ENCODE assay signal across 26 cellular contexts in the genomic region with DNA sequence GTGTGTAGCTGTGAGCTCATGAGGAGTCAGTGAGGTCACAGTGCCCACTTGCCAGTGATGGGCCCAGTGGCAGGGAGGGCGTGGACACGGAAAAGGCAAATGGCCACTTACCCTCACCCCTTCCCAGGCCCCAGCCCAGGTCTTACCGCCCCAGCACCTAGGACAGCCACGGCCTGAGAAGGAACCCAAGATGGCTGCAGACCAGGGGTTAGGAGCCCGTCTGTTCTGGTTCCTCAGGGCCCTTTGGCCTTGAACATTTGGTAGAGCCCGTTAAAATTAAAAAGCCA.
DNase-seq lines count a peak whose midpoint lies in the region; ATAC-seq, FAIRE-seq and TF ChIP-seq lines count a peak whose summit lies in the region.
"Had no signal": no experiment of that assay in that cellular context is flagged by ENCODE, and none has a peak within 500 bp of the region (broad histone marks: within the 10 kb centered on the region; RNA-seq: fewer than 3 reads in every experiment).

No MANE protein-coding gene starts in this region.

- H2AFZ ChIP-seq in HepG2 (ENCODE audit: low read length) (no peak overlapping the region), H1 (ENCODE audit: low read length) (no peak overlapping the region), MM.1S (ENCODE audit: low read length) (no peak overlapping the region)
- H2AFZ ChIP-seq: GM23338 had no signal

- H2BK5ac ChIP-seq in H1 (ENCODE audit: low read depth, low read length) = no peak overlapping the region

- intact Hi-C loops in right lobe of liver (cut with DNase I) = loop anchor here (10.0 kb wide), 2 partner anchors 83 to 163 kb away; a partner anchor contains a TSS
- intact Hi-C loops in HepG2 (cut with micrococcal nuclease; ENCODE audit: unreplicated experiment) = loop anchor here (5.0 kb wide), 1 partner anchor 186 kb away; no protein-coding TSS in a partner anchor
- intact Hi-C loops in sigmoid colon (cut with DNase I) = loop anchor here (5.0 to 10.0 kb wide), 3 partner anchors 93 to 186 kb away; no protein-coding TSS in a partner anchor
- intact Hi-C loops in aorta (cut with DNase I) = loop anchor here (5.0 kb wide), 3 partner anchors 36 to 186 kb away; no protein-coding TSS in a partner anchor
- intact Hi-C loops in esophagus squamous epithelium (cut with DNase I) = loop anchor here (5.0 kb wide), 1 partner anchor 166 kb away; no protein-coding TSS in a partner anchor

- H3K9ac ChIP-seq in HepG2 (ENCODE audit: insufficient read depth, low read depth, low read length) (no peak overlapping the region), H1 (replicated peaks in 1 of 4; ENCODE audit: extremely low read depth in 1 of 4, low read depth in 3 of 4, low read length in 3 of 4) (no peak overlapping the region), MM.1S (ENCODE audit: low read length) (no peak overlapping the region)
- H3K9ac ChIP-seq: BLaER1 treated with 17β-estradiol and CSF1 and Interleukin-3, amounts not matched to agents 10 nM and 100 nM had no signal

- no TSS peak for BruUV-seq in HepG2 (replicated peaks; lab: Mats Ljungman, UMichigan)

- H3K4me1 ChIP-seq in right lobe of liver = peaks cover 0 to 58% (median 13%) of the 10 kb centered on the region in 4 donors
- H3K4me1 ChIP-seq in HepG2 (ENCODE audit: insufficient read depth, low read length) = peaks cover 13% of the 10 kb centered on the region
- peaks cover 0 to 2% (median 0%) of the 10 kb centered on the region in 4 experiments; a peak in 3 of 7 replicates for H3K4me1 ChIP-seq in H1 (replicated peaks in 1 of 4; ENCODE audit: control insufficient read depth in 3 of 4, insufficient read depth in 4 of 4, low read length in 3 of 4)
- no peaks in the 10 kb centered on the region for H3K4me1 ChIP-seq in sigmoid colon
- H3K4me1 ChIP-seq in aorta (ENCODE audit: control insufficient read depth in 1 of 2, insufficient read depth in 2 of 2, low read length in 2 of 2) = no peaks in the 10 kb centered on the region
- H3K4me1 ChIP-seq in esophagus squamous epithelium = no peaks in the 10 kb centered on the region
- no peaks in the 10 kb centered on the region for H3K4me1 ChIP-seq in MM.1S (ENCODE audit: low read length)
- H3K4me1 ChIP-seq: Caco-2, Peyer's patch, SJCRH30 had no signal

- peaks cover 0 to 11% (median 6%) of the 10 kb centered on the region in 4 donors for H3K36me3 ChIP-seq in right lobe of liver
- H3K36me3 ChIP-seq in HepG2 (replicated peaks in 1 of 2; ENCODE audit: control insufficient read depth in 1 of 2, insufficient read depth in 2 of 2, low read length in 2 of 2) = peaks cover 13 to 18% of the 10 kb centered on the region in 2 experiments; a peak in 4 of 5 replicates
- no peaks in the 10 kb centered on the region for H3K36me3 ChIP-seq in H1 (ENCODE audit: control insufficient read depth in 2 of 4, insufficient read depth in 4 of 4, low read length in 3 of 4)
- peaks cover 0 to 22% (median 3%) of the 10 kb centered on the region in 4 donors for H3K36me3 ChIP-seq in sigmoid colon
- no peaks in the 10 kb centered on the region for H3K36me3 ChIP-seq in aorta (ENCODE audit: control insufficient read depth in 1 of 2, insufficient read depth in 2 of 2, low read length in 1 of 2)
- H3K36me3 ChIP-seq in esophagus squamous epithelium = peaks cover 0 to 18% (median 0%) of the 10 kb centered on the region in 3 donors
- H3K36me3 ChIP-seq in MM.1S (replicated peaks; ENCODE audit: insufficient read depth, low read length) = no peaks in the 10 kb centered on the region
- H3K36me3 ChIP-seq: BLaER1 treated with 17β-estradiol and CSF1 and Interleukin-3, amounts not matched to agents 10 nM and 100 nM; SJCRH30 had no signal

- H3K9me3 ChIP-seq in right lobe of liver (no peaks in the 10 kb centered on the region), HepG2 (ENCODE audit: low read length) (no peaks in the 10 kb centered on the region), H1 (ENCODE audit: insufficient read depth in 2 of 2, low read depth in 1 of 2, low read length in 1 of 2) (no peaks in the 10 kb centered on the region), sigmoid colon (no peaks in the 10 kb centered on the region), aorta (ENCODE audit: control insufficient read depth, low read length) (no peaks in the 10 kb centered on the region), esophagus squamous epithelium (no peaks in the 10 kb centered on the region), MM.1S (replicated peaks; ENCODE audit: insufficient read depth, low read length) (no peaks in the 10 kb centered on the region)
- H3K9me3 ChIP-seq: BLaER1 treated with 17β-estradiol and CSF1 and Interleukin-3, amounts not matched to agents 10 nM and 100 nM; Caco-2; Peyer's patch; SJCRH30 had no signal

- H4K8ac ChIP-seq in H1 (ENCODE audit: extremely low read depth, insufficient read depth, low read length) = no peak overlapping the region

- peak overlapping the region; percentile 33 for H3K4ac ChIP-seq in H1 (replicated peaks; ENCODE audit: insufficient read length, low read depth, low read length)

- no peak overlapping the region for H2BK12ac ChIP-seq in H1 (ENCODE audit: low read depth, low read length)

- TF ChIP-seq CTCF in right lobe of liver (IDR thresholded peaks at IDR 0.05) (no peak), HepG2 (CRISPR knock-in tag; IDR thresholded peaks at IDR 0.05) (no peak), H1 (IDR thresholded peaks at IDR 0.05; ENCODE audit: control extremely low read depth in 1 of 3, insufficient read depth in 1 of 3, low read depth in 1 of 3, low read length in 3 of 3) (no peak), sigmoid colon (IDR thresholded peaks at IDR 0.05) (no peak), esophagus squamous epithelium (IDR thresholded peaks at IDR 0.05) (no peak), MM.1S (IDR thresholded peaks at IDR 0.05; ENCODE audit: low read length) (no peak)

- TF ChIP-seq EP300 in HepG2 (IDR thresholded peaks at IDR 0.05; ENCODE audit: low read depth in 2 of 2, low read length in 2 of 2) (no peak), HepG2 (CRISPR knock-in tag; IDR thresholded peaks at IDR 0.05; ENCODE audit: borderline replicate concordance) (no peak), H1 (IDR thresholded peaks at IDR 0.05; ENCODE audit: borderline replicate concordance in 1 of 2, low read depth in 2 of 2, low read length in 2 of 2) (no peak), sigmoid colon (IDR thresholded peaks at IDR 0.05) (no peak)

- H3K27ac ChIP-seq in right lobe of liver (peak overlapping the region in 1 of 3 donors; percentile 83), HepG2 (ENCODE audit: extremely low read length, insufficient read depth, low read length) (no peak overlapping the region), H1 (ENCODE audit: low read depth, low read length) (no peak overlapping the region), sigmoid colon (no peak overlapping the region), aorta (ENCODE audit: low read depth in 1 of 2, low read length in 2 of 2) (no peak overlapping the region), esophagus squamous epithelium (no peak overlapping the region), MM.1S (ENCODE audit: low read length) (no peak overlapping the region)
- H3K27ac ChIP-seq: BLaER1 treated with 17β-estradiol and CSF1 and Interleukin-3, amounts not matched to agents 10 nM and 100 nM; Peyer's patch; SJCRH30 had no signal

- H4K5ac ChIP-seq in H1 (ENCODE audit: insufficient read length, low read depth, low read length) = no peak overlapping the region

- no peak overlapping the region for H3K18ac ChIP-seq in H1 (ENCODE audit: extremely low read depth, low read length)

- ATAC-seq in right lobe of liver (no peak), HepG2 (no peak), aorta (ENCODE audit: low FRiP score) (no peak)
- ATAC-seq: HCT116 had no signal

- TF ChIP-seq RAD21 in HepG2 (CRISPR knock-in tag; IDR thresholded peaks at IDR 0.05) (no peak), H1 (IDR thresholded peaks at IDR 0.05 in 1 of 2, conservative IDR thresholded peaks at IDR 0.05 in 1 of 2; ENCODE audit: low read depth in 2 of 2, low read length in 2 of 2) (no peak)

- H3K4me3 ChIP-seq in right lobe of liver (no peak overlapping the region), HepG2 (replicated peaks in 1 of 3; ENCODE audit: insufficient read depth in 1 of 3, low read depth in 2 of 3, low read length in 3 of 3) (no peak overlapping the region), H1 (ENCODE audit: extremely low read depth in 1 of 4, insufficient read depth in 2 of 4, low read depth in 3 of 4, low read length in 4 of 4) (no peak overlapping the region), sigmoid colon (no peak overlapping the region), aorta (ENCODE audit: low read length in 2 of 2) (no peak overlapping the region), esophagus squamous epithelium (no peak overlapping the region), MM.1S (ENCODE audit: low read length) (no peak overlapping the region)
- H3K4me3 ChIP-seq: BLaER1 treated with 17β-estradiol and CSF1 and Interleukin-3, amounts not matched to agents 10 nM and 100 nM; GM23338; Peyer's patch; SJCRH30 had no signal

- H3K27me3 ChIP-seq in right lobe of liver = no peaks in the 10 kb centered on the region
- no peaks in the 10 kb centered on the region for H3K27me3 ChIP-seq in HepG2 (ENCODE audit: control insufficient read depth in 1 of 2, insufficient read depth in 2 of 2, low read length in 2 of 2)
- no peaks in the 10 kb centered on the region; a peak in 3 of 7 replicates for H3K27me3 ChIP-seq in H1 (replicated peaks in 1 of 4; ENCODE audit: control insufficient read depth in 3 of 4, extremely low read depth in 1 of 4, insufficient read depth in 3 of 4, low read length in 3 of 4)
- no peaks in the 10 kb centered on the region for H3K27me3 ChIP-seq in sigmoid colon
- H3K27me3 ChIP-seq in aorta (ENCODE audit: control insufficient read depth in 1 of 2, insufficient read depth in 2 of 2, low read length in 1 of 2) = no peaks in the 10 kb centered on the region
- no peaks in the 10 kb centered on the region for H3K27me3 ChIP-seq in esophagus squamous epithelium
- no peaks in the 10 kb centered on the region for H3K27me3 ChIP-seq in MM.1S (replicated peaks; ENCODE audit: insufficient read depth, low read length)
- H3K27me3 ChIP-seq: BLaER1 treated with 17β-estradiol and CSF1 and Interleukin-3, amounts not matched to agents 10 nM and 100 nM; Peyer's patch; SJCRH30 had no signal

- H3K9me2 ChIP-seq in MM.1S (replicated peaks; ENCODE audit: insufficient read depth, low read length) = no peaks in the 10 kb centered on the region

- H2BK20ac ChIP-seq in H1 (ENCODE audit: low read length) = no peak overlapping the region

- TF ChIP-seq POLR2A in right lobe of liver (IDR thresholded peaks at IDR 0.05) = no peak
- no peak for TF ChIP-seq POLR2A in HepG2 (IDR thresholded peaks at IDR 0.05; ENCODE audit: insufficient read depth in 1 of 2, low read depth in 2 of 2, low read length in 2 of 2)
- TF ChIP-seq POLR2A in H1 (IDR thresholded peaks at IDR 0.05; ENCODE audit: control extremely low read depth in 1 of 2, low read depth in 2 of 2, low read length in 2 of 2) = no peak
- no peak for TF ChIP-seq POLR2A in sigmoid colon (IDR thresholded peaks at IDR 0.05)
- no peak for TF ChIP-seq POLR2A in esophagus squamous epithelium (IDR thresholded peaks at IDR 0.05)

- no peak overlapping the region for H2AK5ac ChIP-seq in H1 (ENCODE audit: low read depth, low read length)

- CTCF ChIA-PET in HepG2 (lab: Yijun Ruan, JAX; ENCODE audit: low intra/inter-chr PET ratio, low total read pairs) = no interaction called here
- CTCF ChIA-PET in H1 (lab: Charles Lee; ENCODE audit: partially characterized antibody) = interaction anchor here (1.0 to 9.0 kb wide), 32 partner anchors 7 to 221 kb away, joined by 3 to 86 read pairs (median 5); no protein-coding TSS in a partner anchor

- H3K23ac ChIP-seq in H1 (ENCODE audit: insufficient read length) = no peak overlapping the region

- DNase-seq in right lobe of liver (peak in 2 of 3 donors; percentile 27 to 39), HepG2 (ENCODE audit: low spot score) (no peak), H1 (ENCODE audit: low read depth in 1 of 2, low spot score in 2 of 2) (peak in 1 of 2 experiments; percentile 35), sigmoid colon (peak; percentile 40), aorta (peak; percentile 37 to 49), esophagus squamous epithelium (lab: John Stamatoyannopoulos, UW) (no peak), A172 (ENCODE audit: low spot score) (no peak), MM.1S (no peak)
- DNase-seq: ACHN; Caco-2; CD4-positive, alpha-beta memory T cell; KG1; MV-4-11; NCI-H1105 treated with DMSO at 0.1 percent for 48 hours; NCI-H1694; NCI-H2081; NCI-H2171; NCI-H345; NCI-H524 treated with DMSO at 0.1 percent for 48 hours; NCI-H82; SJCRH30 had no signal

- H3K79me2 ChIP-seq in HepG2 (ENCODE audit: insufficient read depth, low read length) = no peaks in the 10 kb centered on the region
- no peaks in the 10 kb centered on the region for H3K79me2 ChIP-seq in H1 (ENCODE audit: control insufficient read depth in 1 of 2, insufficient read depth in 2 of 2, low read length in 2 of 2)
- H3K79me2 ChIP-seq in MM.1S (ENCODE audit: low read length) = no peaks in the 10 kb centered on the region

- no peaks in the 10 kb centered on the region for H3F3A ChIP-seq in MM.1S (ENCODE audit: insufficient read depth, low read length)

- H3K4me2 ChIP-seq in HepG2 (ENCODE audit: low read depth, low read length) (no peak overlapping the region), H1 (ENCODE audit: insufficient read depth in 1 of 2, low read depth in 2 of 2, low read length in 2 of 2) (no peak overlapping the region), MM.1S (ENCODE audit: low read depth, low read length) (no peak overlapping the region)
- H3K4me2 ChIP-seq: GM23338 had no signal

- in situ Hi-C loops in HepG2 (cut with HindIII; ENCODE audit: extremely low pct_ligation_motif_present, low pct_unique_long_range_greater_than_20kb) = loop anchor here (5.0 kb wide), 2 partner anchors 76 to 166 kb away; no protein-coding TSS in a partner anchor

- no peak overlapping the region for H4K91ac ChIP-seq in H1 (replicated peaks; ENCODE audit: insufficient read length, low read length)

- no peaks in the 10 kb centered on the region for H3K23me2 ChIP-seq in H1 (ENCODE audit: low read depth, low read length)

- no peak overlapping the region; the same call in 1 of the 2 replicates for H2BK15ac ChIP-seq in H1 (ENCODE audit: low read length)

- H3K56ac ChIP-seq in H1 (replicated peaks; ENCODE audit: insufficient read length, low read depth, low read length) = no peak overlapping the region

- WGBS in right lobe of liver (ENCODE audit: insufficient coverage, low coverage, low lambda C conversion rate, missing lambda C conversion rate) = 80% methylated on average over 2 of the region's 6 CpGs
- 96% methylated on average over 6 of the region's 6 CpGs for WGBS in HepG2 (ENCODE audit: low lambda C conversion rate)
- WGBS in H1 (ENCODE audit: extremely low coverage in 1 of 2, insufficient coverage in 1 of 2, insufficient read length in 1 of 2, insufficient replicate concordance in 2 of 2, low coverage in 1 of 2, low lambda C conversion rate in 2 of 2, missing lambda C conversion rate in 1 of 2), 2 experiments = 95% methylated on average over 6 of the region's 6 CpGs; no CpG with 5 or more reads in 1 of the 2 experiments
- WGBS in sigmoid colon, 2 donors = 94 to 95% methylated on average over 6 of the region's 6 CpGs
- WGBS in aorta, 2 donors = 95 to 100% methylated on average over 6 of the region's 6 CpGs
- 75 to 90% methylated on average over 2 of the region's 6 CpGs for WGBS in esophagus squamous epithelium, 2 donors

- POLR2A ChIA-PET in HepG2 (lab: Yijun Ruan, JAX) = interaction anchor here (1.2 to 1.5 kb wide), 4 partner anchors 9 to 80 kb away, joined by 3 to 4 read pairs (median 4); a partner anchor contains a TSS
- POLR2A ChIA-PET in H1 (lab: Charles Lee; ENCODE audit: partially characterized antibody) = interaction anchor here (1.3 kb wide), 1 partner anchor 80 kb away, joined by 3 read pairs; a partner anchor contains a TSS

- no peak overlapping the region for H3K14ac ChIP-seq in H1 (ENCODE audit: insufficient read length)

- H4K20me1 ChIP-seq in HepG2 (ENCODE audit: insufficient read depth, low read length) = no peaks in the 10 kb centered on the region
- H4K20me1 ChIP-seq in H1 (replicated peaks in 1 of 2; ENCODE audit: control insufficient read depth in 1 of 2, insufficient read depth in 2 of 2, low read length in 2 of 2) = peaks cover 2% of the 10 kb centered on the region in 2 experiments
- H4K20me1 ChIP-seq in MM.1S (ENCODE audit: insufficient read depth, low read length) = no peaks in the 10 kb centered on the region

- H2BK120ac ChIP-seq in H1 (replicated peaks; ENCODE audit: low read depth, low read length) = no peak overlapping the region

- no peak for FAIRE-seq in HepG2 (lab: Jason Lieb, UNC)
- no peak for FAIRE-seq in H1 (lab: Jason Lieb, UNC)
- FAIRE-seq: GM12891 had no signal

- no peaks in the 10 kb centered on the region for H3K79me1 ChIP-seq in H1 (ENCODE audit: low read depth, low read length)

Comparison
In these comparisons a context has a peak if more than half of its experiments do, and no peak if none do; other contexts are left out.
1. DNase-seq: peak in right lobe of liver (2 of 3), sigmoid colon (single experiment) and aorta (2 of 2); none in HepG2 (single experiment), esophagus squamous epithelium (single experiment), A172 (single experiment) and MM.1S (single experiment).